Comparison of ENCODE assay signal across 12 cellular contexts in genomic region chr1:15953791-15954201, GRCh38. TPM values are rescaled to one million over a fixed set of nuclear protein-coding genes. Genes with fewer than 3 reads are reported as not detected.
DNase-seq lines count a peak whose midpoint lies in the region; ATAC-seq lines count a peak whose summit lies in the region.
"Had no signal": no experiment of that assay in that cellular context is flagged by ENCODE, and none has a peak within 500 bp of the region (broad histone marks: within the 10 kb centered on the region; RNA-seq: fewer than 3 reads in every experiment).

No MANE protein-coding gene starts in this region.

- POLR2A ChIA-PET in naive thymus-derived CD4-positive, alpha-beta T cell (lab: Charles Lee) = no interaction called here

- ATAC-seq in CD4-positive, CD25-positive, alpha-beta regulatory T cell (ENCODE audit: low read depth in 2 of 2) = no peak
- ATAC-seq in naive thymus-derived CD4-positive, alpha-beta T cell = no peak
- ATAC-seq in HG02981 (IDR thresholded peaks at IDR 0.05; ENCODE audit: unreplicated experiment) = no peak
- ATAC-seq in HG03521 (IDR thresholded peaks at IDR 0.05; ENCODE audit: unreplicated experiment) = no peak

- CTCF ChIA-PET in naive thymus-derived CD4-positive, alpha-beta T cell (lab: Charles Lee) = no interaction called here

- DNase-seq in CD4-positive, CD25-positive, alpha-beta regulatory T cell = no peak
- DNase-seq in NCI-H1105 treated with DMSO at 0.1 percent for 48 hours (lab: John Stamatoyannopoulos, UW) (peak; percentile 99), glomerular visceral epithelial cell (ENCODE audit: extremely low spot score) (no peak), retina (no peak)
- no peak for DNase-seq in naive thymus-derived CD4-positive, alpha-beta T cell
- DNase-seq: activated naive CD4-positive, alpha-beta T cell treated with Interleukin-2 at 50 U/mL for 16 hours; stimulated activated naive CD4-positive, alpha-beta T cell treated with Interleukin-2 at 50 U/mL for 16 hours had no signal

- no peaks in the 10 kb centered on the region for H3K9me3 ChIP-seq in CD4-positive, CD25-positive, alpha-beta regulatory T cell (ENCODE audit: control insufficient read depth in 2 of 2, low read length in 2 of 2)
- no peaks in the 10 kb centered on the region for H3K9me3 ChIP-seq in naive thymus-derived CD4-positive, alpha-beta T cell (ENCODE audit: control insufficient read depth in 2 of 3, low read length in 3 of 3)

- intact Hi-C loops in naive thymus-derived CD4-positive, alpha-beta T cell (cut with micrococcal nuclease) = no loop called here

- H3K27me3 Mint-ChIP-seq in CD4-positive, CD25-positive, alpha-beta regulatory T cell = no peaks in the 10 kb centered on the region
- no peaks in the 10 kb centered on the region for H3K27me3 Mint-ChIP-seq in activated naive CD8-positive, alpha-beta T cell
- H3K27me3 Mint-ChIP-seq in naive thymus-derived CD4-positive, alpha-beta T cell = no peaks in the 10 kb centered on the region

- peaks cover 0 to 1% (median 0%) of the 10 kb centered on the region in 7 donors for H3K9me3 Mint-ChIP-seq in CD4-positive, CD25-positive, alpha-beta regulatory T cell
- H3K9me3 Mint-ChIP-seq in activated naive CD8-positive, alpha-beta T cell (ENCODE audit: low read depth) = no peaks in the 10 kb centered on the region
- H3K9me3 Mint-ChIP-seq in naive thymus-derived CD4-positive, alpha-beta T cell = no peaks in the 10 kb centered on the region

- H3K4me3 ChIP-seq in CD4-positive, CD25-positive, alpha-beta regulatory T cell (ENCODE audit: low read depth, low read length) = no peak overlapping the region
- H3K4me3 ChIP-seq in naive thymus-derived CD4-positive, alpha-beta T cell (ENCODE audit: low read length) = no peak overlapping the region

- H3K27ac Mint-ChIP-seq in CD4-positive, CD25-positive, alpha-beta regulatory T cell = peak overlapping the region in 2 of 3 donors; percentile 48 to 74
- H3K27ac Mint-ChIP-seq in activated naive CD8-positive, alpha-beta T cell = peak overlapping the region; percentile 80
- peak overlapping the region in 7 of 9 donors; percentile 12 to 69 (median 58) for H3K27ac Mint-ChIP-seq in naive thymus-derived CD4-positive, alpha-beta T cell

- peaks cover 36% of the 10 kb centered on the region for H3K4me1 ChIP-seq in CD4-positive, CD25-positive, alpha-beta regulatory T cell (ENCODE audit: control insufficient read depth, insufficient read depth, low read length, poor library complexity, severe bottlenecking)
- peaks cover 30 to 64% of the 10 kb centered on the region in 2 donors for H3K4me1 ChIP-seq in naive thymus-derived CD4-positive, alpha-beta T cell (ENCODE audit: control insufficient read depth in 2 of 2, insufficient read depth in 2 of 2, low read length in 2 of 2)

- peaks cover 14% of the 10 kb centered on the region for H3K36me3 Mint-ChIP-seq in CD4-positive, CD25-positive, alpha-beta regulatory T cell
- H3K36me3 Mint-ChIP-seq in activated naive CD8-positive, alpha-beta T cell = peaks cover 19% of the 10 kb centered on the region
- peaks cover 0 to 25% (median 5%) of the 10 kb centered on the region in 5 donors for H3K36me3 Mint-ChIP-seq in naive thymus-derived CD4-positive, alpha-beta T cell

- H3K4me3 Mint-ChIP-seq in CD4-positive, CD25-positive, alpha-beta regulatory T cell = no peak overlapping the region
- H3K4me3 Mint-ChIP-seq in activated naive CD8-positive, alpha-beta T cell = peak overlapping the region; percentile 47
- peak overlapping the region in 4 of 10 donors; percentile 3 to 33 (median 14) for H3K4me3 Mint-ChIP-seq in naive thymus-derived CD4-positive, alpha-beta T cell

- peaks cover 4% of the 10 kb centered on the region for H3K36me3 ChIP-seq in CD4-positive, CD25-positive, alpha-beta regulatory T cell (ENCODE audit: control insufficient read depth, insufficient read depth, low read length)
- peaks cover 0 to 11% (median 3%) of the 10 kb centered on the region in 3 experiments for H3K36me3 ChIP-seq in naive thymus-derived CD4-positive, alpha-beta T cell (ENCODE audit: control insufficient read depth in 2 of 3, insufficient read depth in 3 of 3, low read length in 3 of 3)

- H3K27ac ChIP-seq in CD4-positive, CD25-positive, alpha-beta regulatory T cell (ENCODE audit: insufficient read depth, low read length, poor library complexity, severe bottlenecking) = peak overlapping the region; percentile 26
- H3K27ac ChIP-seq in naive thymus-derived CD4-positive, alpha-beta T cell (ENCODE audit: low read depth, low read length) = peak overlapping the region; percentile 11

- H3K4me1 Mint-ChIP-seq in CD4-positive, CD25-positive, alpha-beta regulatory T cell = peaks cover 30 to 87% (median 56%) of the 10 kb centered on the region in 4 donors
- peaks cover 92% of the 10 kb centered on the region for H3K4me1 Mint-ChIP-seq in activated naive CD8-positive, alpha-beta T cell (ENCODE audit: low read depth)
- H3K4me1 Mint-ChIP-seq in naive thymus-derived CD4-positive, alpha-beta T cell = peaks cover 65 to 93% (median 81%) of the 10 kb centered on the region in 7 donors

- H3K27me3 ChIP-seq in CD4-positive, CD25-positive, alpha-beta regulatory T cell (ENCODE audit: control insufficient read depth, insufficient read depth, low read length) = no peaks in the 10 kb centered on the region
- no peaks in the 10 kb centered on the region for H3K27me3 ChIP-seq in naive thymus-derived CD4-positive, alpha-beta T cell (ENCODE audit: control insufficient read depth in 2 of 2, insufficient read depth in 2 of 2, low read length in 2 of 2)

RNA-seq across cellular contexts. Expression of gene ZBTB17, which starts 22.1 kb away (rescaled TPM):
- 93.0 TPM for total RNA-seq in CD4-positive, CD25-positive, alpha-beta regulatory T cell
- 10 to 100 TPM; 13.5 to 20.9 (median 16.3) TPM for polyA plus RNA-seq in CD4-positive, CD25-positive, alpha-beta regulatory T cell
- total RNA-seq in naive thymus-derived CD4-positive, alpha-beta T cell = 10 to 100 TPM; 47.3 to 85.1 (median 65.0) TPM
- 10 to 100 TPM; 11.2 to 33.7 TPM for polyA plus RNA-seq in naive thymus-derived CD4-positive, alpha-beta T cell

RNA-seq across cellular contexts. Expression of gene SRARP, which starts 50.2 kb away (rescaled TPM):
- not detected for total RNA-seq in CD4-positive, CD25-positive, alpha-beta regulatory T cell
- not detected for polyA plus RNA-seq in CD4-positive, CD25-positive, alpha-beta regulatory T cell
- total RNA-seq in naive thymus-derived CD4-positive, alpha-beta T cell = not detected
- polyA plus RNA-seq in naive thymus-derived CD4-positive, alpha-beta T cell = not detected
- total RNA-seq: pulmonary artery endothelial cell, SK-MEL-5 had no signal
